Comparison of ENCODE assay signal across 7 cellular contexts in genomic region chr1:203326830-203327683, GRCh38. TPM values are rescaled to one million over a fixed set of nuclear protein-coding genes. Genes with fewer than 3 reads are reported as not detected.
DNase-seq lines count a peak whose midpoint lies in the region; ATAC-seq, FAIRE-seq and TF ChIP-seq lines count a peak whose summit lies in the region.

No MANE protein-coding gene starts in this region.

- peak overlapping the region; percentile 68 for H3K9ac ChIP-seq in astrocyte (ENCODE audit: low read length)

- H3K27ac Mint-ChIP-seq in astrocyte (ENCODE audit: unreplicated experiment), result peak overlapping the region; percentile 77

- H3K9me3 ChIP-seq in astrocyte (ENCODE audit: insufficient read depth, low read depth, low read length), result no peaks in the 10 kb centered on the region

- peaks cover 47% of the 10 kb centered on the region for H3K27me3 ChIP-seq in astrocyte (ENCODE audit: insufficient read depth, low read length)

- H3K36me3 Mint-ChIP-seq in astrocyte (ENCODE audit: low read depth, unreplicated experiment), result no peaks in the 10 kb centered on the region

- H3K9me3 Mint-ChIP-seq in astrocyte (ENCODE audit: unreplicated experiment), result no peaks in the 10 kb centered on the region

- no peak for FAIRE-seq in astrocyte (lab: Jason Lieb, UNC)

- TF ChIP-seq CTCF in astrocyte (IDR thresholded peaks at IDR 0.05; ENCODE audit: insufficient read depth, low read depth, low read length), result no peak

- peaks cover 15% of the 10 kb centered on the region for H3K4me1 Mint-ChIP-seq in astrocyte (ENCODE audit: low read depth, unreplicated experiment)

- peak overlapping the region; percentile 54 for H3K4me3 ChIP-seq in astrocyte (ENCODE audit: insufficient read depth, low read depth, low read length)

- DNase-seq in NCI-H187 treated with DMSO at 0.1 percent for 48 hours (lab: John Stamatoyannopoulos, UW), result peak; percentile 95
- peak; percentile 92 for DNase-seq in T-helper 22 cell (ENCODE audit: low read depth)
- DNase-seq in astrocyte (ENCODE audit: low read depth), result peak; percentile 71
- DNase-seq in hepatic stellate cell (ENCODE audit: low spot score), result peak; percentile 98
- peak; percentile 93 for DNase-seq in retina

- TF ChIP-seq POLR2A in GM18505 (IDR thresholded peaks at IDR 0.05; ENCODE audit: borderline replicate concordance, extremely low read depth, insufficient read depth, insufficient read length), result peak; percentile 74

- H3K79me2 ChIP-seq in astrocyte (ENCODE audit: insufficient read depth, low read length), result no peaks in the 10 kb centered on the region

- H3K4me1 ChIP-seq in astrocyte (ENCODE audit: insufficient read depth, low read length), result peaks cover 18% of the 10 kb centered on the region

- H3K27ac ChIP-seq in astrocyte (ENCODE audit: low read depth, low read length), result no peak overlapping the region

- H3K36me3 ChIP-seq in astrocyte (ENCODE audit: insufficient read depth, low read length), result no peaks in the 10 kb centered on the region

- peak overlapping the region; percentile 70 for H3K4me3 Mint-ChIP-seq in astrocyte (ENCODE audit: unreplicated experiment)

- peaks cover 16% of the 10 kb centered on the region for H3K27me3 Mint-ChIP-seq in astrocyte (ENCODE audit: low read depth, unreplicated experiment)

- peak overlapping the region; percentile 88 for H2AFZ ChIP-seq in astrocyte (ENCODE audit: low read depth, low read length)

- ATAC-seq in GM18505 (IDR thresholded peaks at IDR 0.05; ENCODE audit: unreplicated experiment) (peak; percentile 74), HG02970 (IDR thresholded peaks at IDR 0.05; ENCODE audit: low FRiP score, unreplicated experiment) (peak; percentile 81)

- H3K4me2 ChIP-seq in astrocyte (ENCODE audit: low read length), result peak overlapping the region; percentile 93

- H4K20me1 ChIP-seq in astrocyte (ENCODE audit: insufficient read depth, low read length), result no peaks in the 10 kb centered on the region

RNA-seq across cellular contexts. Expression of gene BTG2, which starts 21.7 kb away (rescaled TPM):
- total RNA-seq in astrocyte, result 46.4 and 58.3 TPM in 2 replicates

RNA-seq across cellular contexts. Expression of gene FMOD, which starts 23.9 kb away (rescaled TPM):
- total RNA-seq in astrocyte, result not detected in 2 replicates
